10 cellular contexts compared by ENCODE assay signal in genomic region chr19:51123381-51124186, GRCh38. TPM values are rescaled to one million over a fixed set of nuclear protein-coding genes. Genes with fewer than 3 reads are reported as not detected.
DNase-seq lines count a peak whose midpoint lies in the region; ATAC-seq and TF ChIP-seq lines count a peak whose summit lies in the region.
"Had no signal": no experiment of that assay in that cellular context is flagged by ENCODE, and none has a peak within 500 bp of the region (broad histone marks: within the 10 kb centered on the region; RNA-seq: fewer than 3 reads in every experiment).

No MANE protein-coding gene starts in this region.

- H3K9me3 ChIP-seq in esophagus squamous epithelium (no peaks in the 10 kb centered on the region), suprapubic skin (no peaks in the 10 kb centered on the region), PC-9 (ENCODE audit: insufficient read depth, low read depth) (no peaks in the 10 kb centered on the region)

- H2AFZ ChIP-seq in PC-9: no peak overlapping the region

- H3K27ac ChIP-seq in esophagus squamous epithelium: peak overlapping the region in 3 of 4 donors; percentile 35 to 77 (median 55)
- peak overlapping the region; percentile 32 for H3K27ac ChIP-seq in suprapubic skin
- H3K27ac ChIP-seq in PC-9: no peak overlapping the region

- intact Hi-C loops in esophagus squamous epithelium (cut with DNase I): no loop called here
- intact Hi-C loops in PC-9 (cut with micrococcal nuclease; ENCODE audit: unreplicated experiment): no loop called here

- peaks cover 0 to 9% (median 0%) of the 10 kb centered on the region in 3 donors for H3K4me1 ChIP-seq in esophagus squamous epithelium
- peaks cover 3% of the 10 kb centered on the region for H3K4me1 ChIP-seq in suprapubic skin
- 0 out of 2 replicates have a peak, but pooled peaks cover 1% of the 10 kb centered on the region for H3K4me1 ChIP-seq in PC-9 (replicated peaks; ENCODE audit: insufficient read depth)

- H3K4me3 ChIP-seq in esophagus squamous epithelium: peak overlapping the region in 1 of 4 donors; percentile 8
- H3K4me3 ChIP-seq in suprapubic skin: no peak overlapping the region
- H3K4me3 ChIP-seq in PC-9: no peak overlapping the region

- POLR2A ChIA-PET in PC-9 (lab: Charles Lee; ENCODE audit: unreplicated experiment): no interaction called here

- H3F3A ChIP-seq in PC-9 (ENCODE audit: insufficient read depth, low read depth): peaks cover 2% of the 10 kb centered on the region; the same call in 1 of the 2 replicates

- no peak overlapping the region for H3K4me2 ChIP-seq in PC-9

- no peaks in the 10 kb centered on the region for H3K79me2 ChIP-seq in PC-9 (ENCODE audit: low read depth)

- WGBS in esophagus squamous epithelium, 2 donors: 69 to 73% methylated on average over 14 of the region's 15 CpGs
- 66% methylated on average over 15 of the region's 15 CpGs for whole genome bisulfite sequencing in suprapubic skin

- ATAC-seq in HG02610 (IDR thresholded peaks at IDR 0.05; ENCODE audit: unreplicated experiment) (no peak), GM21723 (IDR thresholded peaks at IDR 0.05; ENCODE audit: unreplicated experiment) (no peak)

- CTCF ChIA-PET in PC-9 (lab: Charles Lee): no interaction called here

- peak; percentile 44 for DNase-seq in activated CD8-positive, alpha-beta memory T cell treated with anti-CD3 and anti-CD28 coated beads, Interleukin-2, amount 50 U/mL, for 4 hours
- DNase-seq in activated CD8-positive, alpha-beta memory T cell treated with anti-CD3 and anti-CD28 coated beads, Interleukin-2, amount 50 U/mL, for 48 hours: no peak
- DNase-seq in activated T-cell treated with anti-CD3 and anti-CD28 coated beads for 24 hours (ENCODE audit: low read depth) (peak; percentile 23), esophagus squamous epithelium (lab: John Stamatoyannopoulos, UW) (no peak), suprapubic skin (ENCODE audit: low spot score in 2 of 2) (no peak), PC-9 (no peak)
- DNase-seq: SW 1271, trophoblast cell had no signal

- no peak for TF ChIP-seq EP300 in suprapubic skin (IDR thresholded peaks at IDR 0.05)

- H3K36me3 ChIP-seq in esophagus squamous epithelium (no peaks in the 10 kb centered on the region), suprapubic skin (no peaks in the 10 kb centered on the region), PC-9 (ENCODE audit: low read depth) (no peaks in the 10 kb centered on the region)

- TF ChIP-seq POLR2A in esophagus squamous epithelium (IDR thresholded peaks at IDR 0.05) (no peak), suprapubic skin (IDR thresholded peaks at IDR 0.05) (no peak)

- H3K9me2 ChIP-seq in PC-9 (ENCODE audit: insufficient read depth): no peaks in the 10 kb centered on the region

- no peaks in the 10 kb centered on the region for H4K20me1 ChIP-seq in PC-9 (ENCODE audit: insufficient read depth)

- TF ChIP-seq CTCF in esophagus squamous epithelium (IDR thresholded peaks at IDR 0.05): no peak
- TF ChIP-seq CTCF in suprapubic skin (IDR thresholded peaks at IDR 0.05): no peak
- no peak for TF ChIP-seq CTCF in PC-9 (conservative IDR thresholded peaks at IDR 0.05)

- no TSS peak for BruUV-seq in PC-9 (replicated peaks; lab: Mats Ljungman, UMichigan)

- H3K27me3 ChIP-seq in esophagus squamous epithelium (peaks cover 0 to 31% (median 0%) of the 10 kb centered on the region in 4 donors), suprapubic skin (peaks cover 10% of the 10 kb centered on the region), PC-9 (ENCODE audit: insufficient read depth, low read depth) (peaks cover 97% of the 10 kb centered on the region)

RNA-seq across cellular contexts. Expression of gene SIGLEC9, which starts 1.1 kb away (rescaled TPM):
- 1 to 10 TPM in 3 of 4 donors, under 1 TPM in 1; 0.49 to 4.4 (median 2.4) TPM for total RNA-seq in esophagus squamous epithelium
- total RNA-seq in suprapubic skin: 1 to 10 TPM in 1 of 4 donors, under 1 TPM in 2, not detected in 1; 0.68 to 1.3 (median 0.83) TPM
- not detected in 2 replicates for total RNA-seq in PC-9 (2021)

RNA-seq across cellular contexts. Expression of gene CTU1, which starts 15.4 kb away (rescaled TPM):
- 10 to 100 TPM; 10.8 to 18.6 (median 13.5) TPM for total RNA-seq in esophagus squamous epithelium
- 10 to 100 TPM in 3 of 4 donors, 1 to 10 TPM in 1; 7.7 to 14.6 (median 12.9) TPM for total RNA-seq in suprapubic skin
- 7.2 and 12.6 TPM in 2 replicates for total RNA-seq in PC-9 (2021)

RNA-seq across cellular contexts. Expression of gene SIGLEC7, which starts 18.5 kb away (rescaled TPM):
- total RNA-seq in esophagus squamous epithelium: 1 to 10 TPM in 1 of 4 donors, under 1 TPM in 2, not detected in 1; 0.13 to 3.8 (median 0.32) TPM
- total RNA-seq in suprapubic skin: not detected
- not detected in 2 replicates for total RNA-seq in PC-9 (2021)

RNA-seq across cellular contexts. Expression of gene KLK14, which starts 40.9 kb away (rescaled TPM):
- under 1 TPM in 1 of 4 donors, not detected in 3; 0.66 TPM for total RNA-seq in esophagus squamous epithelium
- 10 to 100 TPM in 1 of 4 donors, 1 to 10 TPM in 3; 3.8 to 22.8 (median 5.2) TPM for total RNA-seq in suprapubic skin
- 0.35 and 0.57 TPM in 2 replicates for total RNA-seq in PC-9 (2021)

RNA-seq across cellular contexts. Expression of gene KLK13, which starts 58.7 kb away (rescaled TPM):
- total RNA-seq in esophagus squamous epithelium (100 to 1,000 TPM; 163 to 973 (median 600) TPM), suprapubic skin (10 to 100 TPM in 3 of 4 donors, 1 to 10 TPM in 1; 6.6 to 23.5 (median 16.5) TPM), PC-9 (2021) (not detected in 2 replicates)

Comparison
In these comparisons a context has a peak if more than half of its experiments do, and no peak if none do; other contexts are left out.
1. DNase-seq: peak in activated CD8-positive, alpha-beta memory T cell treated with anti-CD3 and anti-CD28 coated beads, Interleukin-2, amount 50 U/mL, for 4 hours (single experiment) and activated T-cell treated with anti-CD3 and anti-CD28 coated beads for 24 hours (single experiment); none in activated CD8-positive, alpha-beta memory T cell treated with anti-CD3 and anti-CD28 coated beads, Interleukin-2, amount 50 U/mL, for 48 hours (single experiment), esophagus squamous epithelium (single experiment), suprapubic skin (0 of 2) and PC-9 (0 of 2).